Comparison of ENCODE assay signal across 1 cellular context in genomic region chr20:43457640-43458421, GRCh38.
TF ChIP-seq lines count a peak whose summit lies in the region.

Gene SRSF6 (plus strand): TSS chr20:43457896. CDS start chr20:43458034, 138 bp downstream.

TF ChIP-seq in HepG2, 621 proteins besides CTCF, POLR2A, EP300 and RAD21 (continued from another document and continues in another):
- TF ChIP-seq ZNF318 (CRISPR knock-in tag; IDR thresholded peaks at IDR 0.05) (peak; percentile 60; the same call in 1 of the 2 replicates), ZNF205 (CRISPR knock-in tag; IDR thresholded peaks at IDR 0.05) (peak; percentile 82), ZBTB7A (CRISPR knock-in tag; IDR thresholded peaks at IDR 0.05) (peak; percentile 79; the same call in 1 of the 2 replicates), SATB2 (CRISPR knock-in tag; IDR thresholded peaks at IDR 0.05) (peak; percentile 91), TFDP2 (CRISPR knock-in tag; IDR thresholded peaks at IDR 0.05) (peak; percentile 84), ZC3H13 (CRISPR knock-in tag; IDR thresholded peaks at IDR 0.05) (peak; percentile 96), HMGA1 (CRISPR knock-in tag; conservative IDR thresholded peaks at IDR 0.05) (no peak), ZXDC (CRISPR knock-in tag; IDR thresholded peaks at IDR 0.05) (peak; percentile 96), STAG1 (CRISPR knock-in tag; IDR thresholded peaks at IDR 0.05) (no peak; the same call in 1 of the 2 replicates), RBM39 (IDR thresholded peaks at IDR 0.05; ENCODE audit: low read depth, low read length, poor library complexity, severe bottlenecking) (peak; percentile 100), ZNF383 (CRISPR knock-in tag; IDR thresholded peaks at IDR 0.05; ENCODE audit: borderline replicate concordance) (no peak), ZNF160 (CRISPR knock-in tag; IDR thresholded peaks at IDR 0.05) (peak; percentile 97), KMT2A (CRISPR knock-in tag; IDR thresholded peaks at IDR 0.05) (peak; percentile 90), ZNF207 (IDR thresholded peaks at IDR 0.05; ENCODE audit: borderline replicate concordance) (no peak), HDAC2 (CRISPR knock-in tag; IDR thresholded peaks at IDR 0.05) (peak; percentile 81), DMTF1 (CRISPR knock-in tag; IDR thresholded peaks at IDR 0.05) (no peak), NCOA1 (CRISPR knock-in tag; IDR thresholded peaks at IDR 0.05) (peak; percentile 95), U2AF1 (optimal IDR thresholded peaks at IDR 0.05; ENCODE audit: low read depth, low read length) (no peak), ZNF143 (CRISPR knock-in tag; IDR thresholded peaks at IDR 0.05) (peak; percentile 41; the same call in 1 of the 2 replicates), THAP11 (CRISPR knock-in tag; IDR thresholded peaks at IDR 0.05) (peak; percentile 85), ARHGAP35 (CRISPR knock-in tag; IDR thresholded peaks at IDR 0.05; ENCODE audit: borderline replicate concordance) (peak; percentile 99), E2F5 (CRISPR knock-in tag; conservative IDR thresholded peaks at IDR 0.05) (peak; percentile 92), ZZZ3 (CRISPR knock-in tag; IDR thresholded peaks at IDR 0.05; ENCODE audit: borderline replicate concordance) (0 out of 2 replicates have a peak, but pooled peaks have one; percentile 60), ADNP (CRISPR knock-in tag; IDR thresholded peaks at IDR 0.05) (no peak), ZNF138 (CRISPR knock-in tag; IDR thresholded peaks at IDR 0.05; ENCODE audit: low read depth) (peak; percentile 98), IRX3 (CRISPR knock-in tag; IDR thresholded peaks at IDR 0.05; ENCODE audit: borderline replicate concordance, low read depth) (peak; percentile 98), GABPB1 (CRISPR knock-in tag; IDR thresholded peaks at IDR 0.05) (peak; percentile 85), ZSCAN25 (CRISPR knock-in tag; IDR thresholded peaks at IDR 0.05) (peak; percentile 46), TARDBP (CRISPR knock-in tag; IDR thresholded peaks at IDR 0.05) (peak; percentile 91), YY1 (IDR thresholded peaks at IDR 0.05; ENCODE audit: insufficient read depth, insufficient replicate concordance, low read depth, low read length) (peak; percentile 94), RFXANK (CRISPR knock-in tag; IDR thresholded peaks at IDR 0.05) (no peak; the same call in 1 of the 2 replicates), ZNF740 (CRISPR knock-in tag; IDR thresholded peaks at IDR 0.05) (peak; percentile 62; the same call in 1 of the 2 replicates), GABPA (IDR thresholded peaks at IDR 0.05; ENCODE audit: low read depth, low read length) (no peak), GABPA (CRISPR knock-in tag; IDR thresholded peaks at IDR 0.05; ENCODE audit: low read depth) (no peak; the same call in 1 of the 2 replicates), SALL1 (CRISPR knock-in tag; IDR thresholded peaks at IDR 0.05) (peak; percentile 96), SRSF4 (IDR thresholded peaks at IDR 0.05; ENCODE audit: low read depth, low read length, poor library complexity, severe bottlenecking) (peak; percentile 98), ZSCAN20 (CRISPR knock-in tag; IDR thresholded peaks at IDR 0.05; ENCODE audit: borderline replicate concordance) (peak; percentile 97), ZNF780A (CRISPR knock-in tag; IDR thresholded peaks at IDR 0.05) (peak; percentile 95; the same call in 1 of the 2 replicates), HDAC6 (IDR thresholded peaks at IDR 0.05; ENCODE audit: low read depth, low read length) (peak; percentile 97), MIER2 (CRISPR knock-in tag; IDR thresholded peaks at IDR 0.05) (no peak), ZNF749 (CRISPR knock-in tag; IDR thresholded peaks at IDR 0.05; ENCODE audit: borderline replicate concordance) (peak; percentile 97), CCAR2 (optimal IDR thresholded peaks at IDR 0.05; ENCODE audit: low read depth, low read length) (no peak), CENPX (CRISPR knock-in tag; IDR thresholded peaks at IDR 0.05) (no peak), MAX (IDR thresholded peaks at IDR 0.05) (peak; percentile 99), SP1 (IDR thresholded peaks at IDR 0.05) (no peak), SP1 (CRISPR knock-in tag; IDR thresholded peaks at IDR 0.05) (peak; percentile 97), PHF8 (CRISPR knock-in tag; IDR thresholded peaks at IDR 0.05) (peak; percentile 99), NPAS2 (CRISPR knock-in tag; IDR thresholded peaks at IDR 0.05; ENCODE audit: borderline replicate concordance) (no peak), ZNF619 (CRISPR knock-in tag; IDR thresholded peaks at IDR 0.05) (peak; percentile 77; the same call in 1 of the 2 replicates), ATF3 (CRISPR knock-in tag; IDR thresholded peaks at IDR 0.05) (peak; percentile 56), BCL6 (CRISPR knock-in tag; IDR thresholded peaks at IDR 0.05) (0 out of 2 replicates have a peak, but pooled peaks have one; percentile 54), AKAP8 (CRISPR knock-in tag; IDR thresholded peaks at IDR 0.05) (peak; percentile 92), ZNF232 (CRISPR knock-in tag; IDR thresholded peaks at IDR 0.05; ENCODE audit: borderline replicate concordance) (peak; percentile 95), PTBP1 (IDR thresholded peaks at IDR 0.05; ENCODE audit: low read depth, low read length, poor library complexity, severe bottlenecking) (peak; percentile 25), SNAI1 (CRISPR knock-in tag; IDR thresholded peaks at IDR 0.05; ENCODE audit: borderline replicate concordance) (peak; percentile 53; the same call in 1 of the 2 replicates)
